In genomic region chr3:75667757-75668678, GRCh38 we compare ENCODE assay signal across 1 cellular context.
A peak's percentile ranks its signal among the peaks of the same experiment; 100 is the strongest.
TF ChIP-seq lines count a peak whose summit lies in the region.

No MANE protein-coding gene starts in this region.

TF ChIP-seq in GM23338, 12 proteins besides CTCF, POLR2A, EP300 and RAD21:
- TF ChIP-seq EZH2phosphoT487 (IDR thresholded peaks at IDR 0.05; ENCODE audit: unreplicated experiment), result peak; percentile 59
- TF ChIP-seq EZH2 (IDR thresholded peaks at IDR 0.05; ENCODE audit: low read depth, unreplicated experiment), result peak; percentile 95
TF ChIP-seq in GM23338: peak in this region for 2; not testable (repeated sequence) for 10.
